12 cellular contexts compared by ENCODE assay signal in the genomic region with DNA sequence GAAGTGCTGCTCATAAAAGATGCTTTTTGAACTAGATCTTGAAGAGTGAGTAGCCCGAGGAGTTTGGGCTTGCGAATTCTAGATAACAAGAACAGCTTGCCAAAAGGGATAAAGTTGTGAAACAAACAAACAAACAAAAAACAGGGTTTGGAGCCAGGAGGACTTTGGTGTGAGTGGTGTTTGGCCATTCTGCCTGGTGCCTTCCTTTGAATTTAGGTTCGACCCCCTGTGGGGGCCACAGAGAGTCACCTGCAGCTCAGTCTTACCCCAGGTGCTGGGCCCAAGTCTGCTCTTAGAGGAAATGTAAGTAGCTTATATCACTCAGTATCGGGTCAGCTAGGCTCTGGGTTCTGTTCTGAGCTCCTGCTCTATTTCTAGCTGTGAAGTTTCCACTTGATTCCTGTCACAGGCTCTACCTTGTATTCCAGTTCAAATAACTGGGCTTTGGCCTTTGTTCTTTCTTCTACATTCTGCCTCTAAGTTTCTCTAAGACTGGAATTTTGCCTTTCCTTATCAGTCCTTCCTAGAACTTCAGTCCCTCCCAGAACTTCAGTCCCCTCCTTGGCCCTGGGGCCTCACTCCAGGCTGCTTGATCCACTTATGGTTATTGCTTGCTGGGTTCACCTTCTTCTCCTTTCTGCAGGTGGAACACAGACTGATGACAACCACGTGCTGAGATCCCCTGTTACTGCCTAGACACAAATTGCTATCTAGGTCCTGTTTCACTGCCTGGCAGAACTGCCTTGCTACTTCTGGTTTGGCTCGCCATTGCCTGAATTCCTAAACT. TPM values are rescaled to one million over a fixed set of nuclear protein-coding genes. Genes with fewer than 3 reads are reported as not detected.
DNase-seq lines count a peak whose midpoint lies in the region; ATAC-seq and TF ChIP-seq lines count a peak whose summit lies in the region.
"Had no signal": no experiment of that assay in that cellular context is flagged by ENCODE, and none has a peak within 500 bp of the region (broad histone marks: within the 10 kb centered on the region; RNA-seq: fewer than 3 reads in every experiment).

No MANE protein-coding gene starts in this region.

- no peaks in the 10 kb centered on the region for H3K79me2 ChIP-seq in PC-3 (ENCODE audit: low read length)

- no peaks in the 10 kb centered on the region for H3K27me3 Mint-ChIP-seq in chondrocyte (ENCODE audit: low read depth)
- H3K27me3 Mint-ChIP-seq: CD4-positive, CD25-positive, alpha-beta regulatory T cell; stimulated activated naive CD8-positive, alpha-beta T cell treated with anti-CD3 and anti-CD28 coated beads, Interleukin-15, Interleukin-2, amounts not matched to agents 100 ng/mL and 50 ng/mL, for 24 hours had no signal

- H3K4me3 ChIP-seq in PC-3 (ENCODE audit: low read length) = no peak overlapping the region
- no peak overlapping the region for H3K4me3 ChIP-seq in thoracic aorta
- H3K4me3 ChIP-seq in dorsolateral prefrontal cortex = no peak overlapping the region

- H3K4me1 ChIP-seq in PC-3 (ENCODE audit: insufficient read depth, low read length) = peaks cover 82% of the 10 kb centered on the region
- peaks cover 18 to 57% of the 10 kb centered on the region in 2 donors for H3K4me1 ChIP-seq in thoracic aorta (ENCODE audit: control insufficient read depth in 1 of 2, low read depth in 2 of 2)

- no TSS peak for BruUV-seq in PC-3 (replicated peaks; lab: Mats Ljungman, UMichigan)

- ATAC-seq in PC-3 (no peak), left lobe of liver (peak; percentile 69), thoracic aorta (ENCODE audit: insufficient number of reproducible peaks, low FRiP score, low read depth) (no peak), GM21717 (IDR thresholded peaks at IDR 0.05; ENCODE audit: unreplicated experiment) (no peak)
- ATAC-seq: esophagus mucosa had no signal

- H2AFZ ChIP-seq in PC-3 (ENCODE audit: low read length) = no peak overlapping the region

- H4K20me1 ChIP-seq in PC-3 (ENCODE audit: low read length) = no peaks in the 10 kb centered on the region

- POLR2A ChIA-PET in PC-3 (lab: Charles Lee; ENCODE audit: unreplicated experiment) = no interaction called here

- H3K9me2 ChIP-seq in PC-3 (replicated peaks; ENCODE audit: low read length) = no peaks in the 10 kb centered on the region

- no peaks in the 10 kb centered on the region for H3K27me3 ChIP-seq in PC-3 (ENCODE audit: low read length)
- no peaks in the 10 kb centered on the region for H3K27me3 ChIP-seq in thoracic aorta (replicated peaks; ENCODE audit: insufficient read depth)
- no peaks in the 10 kb centered on the region for H3K27me3 ChIP-seq in dorsolateral prefrontal cortex

- H3K9me3 Mint-ChIP-seq in chondrocyte (ENCODE audit: low read depth) = no peaks in the 10 kb centered on the region
- H3K9me3 Mint-ChIP-seq: CD4-positive, CD25-positive, alpha-beta regulatory T cell; stimulated activated naive CD8-positive, alpha-beta T cell treated with anti-CD3 and anti-CD28 coated beads, Interleukin-15, Interleukin-2, amounts not matched to agents 100 ng/mL and 50 ng/mL, for 24 hours had no signal

- H3K4me3 Mint-ChIP-seq in chondrocyte (ENCODE audit: unreplicated experiment) = no peak overlapping the region
- H3K4me3 Mint-ChIP-seq: CD4-positive, CD25-positive, alpha-beta regulatory T cell; stimulated activated naive CD8-positive, alpha-beta T cell treated with anti-CD3 and anti-CD28 coated beads, Interleukin-15, Interleukin-2, amounts not matched to agents 100 ng/mL and 50 ng/mL, for 24 hours had no signal

- DNase-seq in PC-3 (no peak), chondrocyte (ENCODE audit: low spot score) (no peak), left lobe of liver (ENCODE audit: low spot score) (peak; percentile 67), thoracic aorta (ENCODE audit: low spot score) (no peak), NCI-H510A treated with DMSO at 0.1 percent for 48 hours (lab: John Stamatoyannopoulos, UW) (no peak), dorsolateral prefrontal cortex (no peak)
- DNase-seq: CD4-positive, CD25-positive, alpha-beta regulatory T cell; retina; T-helper 1 cell had no signal

- CTCF ChIA-PET in PC-3 (lab: Charles Lee) = no interaction called here

- peaks cover 48% of the 10 kb centered on the region for H3K4me1 Mint-ChIP-seq in chondrocyte (ENCODE audit: low read depth)

- H3K4me2 ChIP-seq in PC-3 (ENCODE audit: low read length) = no peak overlapping the region

- H3F3A ChIP-seq in PC-3 (ENCODE audit: low read length, unreplicated experiment) = peaks cover 16% of the 10 kb centered on the region

- no peaks in the 10 kb centered on the region; the same call in 1 of the 2 replicates for H3K36me3 ChIP-seq in PC-3 (ENCODE audit: low read depth, low read length)
- H3K36me3 ChIP-seq in thoracic aorta = no peaks in the 10 kb centered on the region

- H3K36me3 Mint-ChIP-seq in chondrocyte (ENCODE audit: low read depth) = no peaks in the 10 kb centered on the region
- H3K36me3 Mint-ChIP-seq: CD4-positive, CD25-positive, alpha-beta regulatory T cell had no signal

- intact Hi-C loops in PC-3 (cut with micrococcal nuclease) (loop anchor here (2.0 to 5.0 kb wide), 3 partner anchors 45 to 150 kb away; a partner anchor contains a TSS), dorsolateral prefrontal cortex (cut with DNase I) (no loop called here)

- H3K9ac ChIP-seq in PC-3 (ENCODE audit: low read length) = no peak overlapping the region; the same call in 1 of the 2 replicates

- TF ChIP-seq CTCF in PC-3 (conservative IDR thresholded peaks at IDR 0.05; ENCODE audit: low read depth, low read length) (no peak), chondrocyte (IDR thresholded peaks at IDR 0.05) (no peak), thoracic aorta (IDR thresholded peaks at IDR 0.05) (no peak), dorsolateral prefrontal cortex (IDR thresholded peaks at IDR 0.05 in 54 of 56, conservative IDR thresholded peaks at IDR 0.05 in 2 of 56; ENCODE audit: low read depth in 1 of 56, partially characterized antibody in 56 of 56) (no peak)

- H3K27ac ChIP-seq in PC-3 (ENCODE audit: low read length) (peak overlapping the region; percentile 92), thoracic aorta (peak overlapping the region; percentile 54 to 87), dorsolateral prefrontal cortex (peak overlapping the region in 5 of 59 donors; percentile 0 to 56 (median 43))

- H3K27ac Mint-ChIP-seq in chondrocyte (ENCODE audit: unreplicated experiment) = peak overlapping the region; percentile 79
- H3K27ac Mint-ChIP-seq: stimulated activated naive CD8-positive, alpha-beta T cell treated with anti-CD3 and anti-CD28 coated beads, Interleukin-15, Interleukin-2, amounts not matched to agents 100 ng/mL and 50 ng/mL, for 24 hours had no signal

- H3K9me3 ChIP-seq in PC-3 (ENCODE audit: low read length) = no peaks in the 10 kb centered on the region
- no peaks in the 10 kb centered on the region for H3K9me3 ChIP-seq in thoracic aorta

RNA-seq across cellular contexts. Expression of a gene that starts 20.5 kb away (rescaled TPM):
- total RNA-seq in PC-3 (2014; rRNA removed) (184 and 244 TPM in 2 replicates), chondrocyte (5.9 to 9.9 TPM (median 8.3 TPM) in 3 replicates), left lobe of liver (31.5 TPM), thoracic aorta (100 to 1,000 TPM; 103 to 147 TPM), dorsolateral prefrontal cortex (10 to 100 TPM in 119 of 120 experiments, 1 to 10 TPM in 1; 8.1 to 87.8 (median 26.2) TPM)
